8 cellular contexts compared by ENCODE assay signal in genomic region chr11:63614136-63614664, GRCh38. TPM values are rescaled to one million over a fixed set of nuclear protein-coding genes. Genes with fewer than 3 reads are reported as not detected.
DNase-seq lines count a peak whose midpoint lies in the region; ATAC-seq and FAIRE-seq lines count a peak whose summit lies in the region.

Gene PLAAT3 (minus strand): TSS chr11:63614433. CDS start chr11:63614014, 419 bp downstream.

- peak within 1 kb of the TSS; percentile 52 for H3K4me3 ChIP-seq in HAP-1

- WGBS in adipose tissue, 3 donors: 0 to 1% (median 0%) methylated on average over 39 to 53 of the region's 53 CpGs

- in situ Hi-C loops in Caki2 (cut with HindIII; ENCODE audit: low pct_unique_long_range_greater_than_20kb, low sequenced_read_pairs): no loop called here
- in situ Hi-C loops in HAP-1 (cut with MboI; ENCODE audit: low sequenced_read_pairs): loop anchor here (5.0 kb wide), 1 partner anchor 82 kb away; no protein-coding TSS in a partner anchor

- H3K36me3 ChIP-seq in HAP-1 (replicated peaks): peaks cover 3% of the 10 kb centered on the region; the same call in 1 of the 2 replicates

- no peak for FAIRE-seq in RCC 7860 (lab: Jason Lieb, UNC)

- peak within 1 kb of the TSS; percentile 72 for H3K27ac ChIP-seq in adipose tissue (ENCODE audit: low read depth, low read length)

- intact Hi-C loops in cardiac septum (cut with DNase I): loop anchor here (2.0 to 5.0 kb wide), 4 partner anchors 47 to 122 kb away; partner anchors contain the start of genes ATL3, PLAAT4 and PLAAT5

- ATAC-seq in GM21390 (IDR thresholded peaks at IDR 0.05; ENCODE audit: unreplicated experiment): no peak
- no peak for ATAC-seq in HG03135 (IDR thresholded peaks at IDR 0.05; ENCODE audit: unreplicated experiment)

- H3K27me3 ChIP-seq in HAP-1 (ENCODE audit: low read depth): no peaks in the 10 kb centered on the region

- DNase-seq in Caki2 (ENCODE audit: low read depth): peak; percentile 86
- DNase-seq in HAP-1 (ENCODE audit: low spot score in 2 of 2): peak; percentile 54 to 85
- peak; percentile 35 for DNase-seq in RCC 7860 (ENCODE audit: low spot score)
- DNase-seq in cardiac septum (ENCODE audit: low spot score): peak; percentile 87
- peak; percentile 70 for DNase-seq in occipital lobe (lab: John Stamatoyannopoulos, UW)

- H3K4me1 ChIP-seq in HAP-1: peaks cover 33% of the 10 kb centered on the region

- H3K9me3 ChIP-seq in HAP-1: no peaks in the 10 kb centered on the region

RNA-seq across cellular contexts. Expression of gene PLAAT3, which starts in this region (rescaled TPM):
- 163 and 198 TPM in 2 replicates for total RNA-seq in Caki2 (2014; rRNA removed; shearing (Covaris generic); ENCODE audit: low replicate concordance)
- polyA plus RNA-seq in adipose tissue: 100 to 1,000 TPM in 2 of 3 donors, 10 to 100 TPM in 1; 57.4 to 771 (median 200) TPM
- 109 TPM for total RNA-seq in cardiac septum
- total RNA-seq in occipital lobe: 4.7 TPM

Comparison
In these comparisons a context has a peak if more than half of its experiments do, and no peak if none do; other contexts are left out.
1. RNA of gene PLAAT3 (total RNA-seq): 163 to 198 TPM in Caki2 and 109 TPM in cardiac septum (single experiment); 4.7 TPM in occipital lobe (single experiment); every median in the first group is over 10 times any median in the second.
2. DNase-seq: peak in every context shown above with its lines; median percentile 87 in cardiac septum; 86 in Caki2; 70 in occipital lobe; 70 in HAP-1; 35 in RCC 7860.